In genomic region chr9:136632799-136633106, GRCh38 we compare ENCODE assay signal across 7 cellular contexts. TPM values are rescaled to one million over a fixed set of nuclear protein-coding genes. Genes with fewer than 3 reads are reported as not detected.
A peak's percentile ranks its signal among the peaks of the same experiment; 100 is the strongest.
DNase-seq lines count a peak whose midpoint lies in the region; ATAC-seq, FAIRE-seq and TF ChIP-seq lines count a peak whose summit lies in the region.
"Not testable (repeated sequence)": the region's sequence is repeated elsewhere in the genome, so short reads cannot be mapped to it uniquely, and the experiment has no call there.
"Had no signal": no experiment of that assay in that cellular context is flagged by ENCODE, and none has a peak within 500 bp of the region (broad histone marks: within the 10 kb centered on the region; RNA-seq: fewer than 3 reads in every experiment).

No MANE protein-coding gene starts in this region.

- H3K4me3 Mint-ChIP-seq in natural killer cell treated with Interleukin-12 subunit alpha and Interleukin-12 subunit beta and Interleukin-15 and Interleukin-18, amount 100 ng/mL, for 72 hours: not testable (repeated sequence)

- intact Hi-C loops in K562 (cut with micrococcal nuclease); endothelial cell of umbilical vein (cut with micrococcal nuclease): not testable (repeated sequence)

- CTCF ChIA-PET in K562 (lab: Yijun Ruan, JAX; ENCODE audit: low intra/inter-chr PET ratio) (interaction anchor here (0.6 kb wide), 1 partner anchor 254 kb away, joined by 4 read pairs; no protein-coding TSS in a partner anchor), endothelial cell of umbilical vein (lab: Charles Lee) (interaction anchor here (3.7 kb wide), 1 partner anchor 148 kb away, joined by 27 read pairs; no protein-coding TSS in a partner anchor)

- FAIRE-seq in HTR-8/SVneo (lab: Jason Lieb, UNC): peak; percentile 38
- not testable (repeated sequence) for FAIRE-seq in K562 (lab: Jason Lieb, UNC)
- peak; percentile 59 for FAIRE-seq in endothelial cell of umbilical vein (lab: Jason Lieb, UNC)

- not testable (repeated sequence) for DNase-seq in HTR-8/SVneo (ENCODE audit: insufficient read length, low spot score); K562 (ENCODE audit: extremely low read depth in 1 of 4, low spot score in 3 of 4); endothelial cell of umbilical vein (ENCODE audit: low read depth, low spot score)
- peak; percentile 28 for DNase-seq in activated naive CD4-positive, alpha-beta T cell treated with Interleukin-2 at 50 U/mL for 16 hours
- DNase-seq in natural killer cell treated with Interleukin-12 subunit alpha and Interleukin-12 subunit beta and Interleukin-15 and Interleukin-18, amount 100 ng/mL, for 72 hours (ENCODE audit: low spot score): peak; percentile 32
- DNase-seq in stimulated activated naive CD4-positive, alpha-beta T cell treated with Interleukin-2 at 50 U/mL for 16 hours (lab: John Stamatoyannopoulos, UW): peak; percentile 37

- H3K79me2 ChIP-seq in K562 (ENCODE audit: control insufficient read depth, insufficient read depth, low read length); endothelial cell of umbilical vein (ENCODE audit: control insufficient read depth, insufficient read depth, low read length): not testable (repeated sequence)

- ATAC-seq in K562; natural killer cell treated with Interleukin-12 subunit alpha and Interleukin-12 subunit beta and Interleukin-15 and Interleukin-18, amount 100 ng/mL, for 72 hours: not testable (repeated sequence)

- not testable (repeated sequence) for TF ChIP-seq EP300 in K562 (IDR thresholded peaks at IDR 0.05; ENCODE audit: low read length)

- not testable (repeated sequence) for H2AFZ ChIP-seq in K562 (ENCODE audit: low read depth, low read length); endothelial cell of umbilical vein (ENCODE audit: low read depth, low read length)

- not testable (repeated sequence) for H3K9me3 Mint-ChIP-seq in natural killer cell treated with Interleukin-12 subunit alpha and Interleukin-12 subunit beta and Interleukin-15 and Interleukin-18, amount 100 ng/mL, for 72 hours

- not testable (repeated sequence) for H3K9me3 ChIP-seq in K562 (replicated peaks; ENCODE audit: control insufficient read depth, insufficient read depth, low read depth, low read length); endothelial cell of umbilical vein (replicated peaks; ENCODE audit: control insufficient read depth, insufficient read depth, low read length)

- not testable (repeated sequence) for H3K4me1 Mint-ChIP-seq in natural killer cell treated with Interleukin-12 subunit alpha and Interleukin-12 subunit beta and Interleukin-15 and Interleukin-18, amount 100 ng/mL, for 72 hours (ENCODE audit: low read depth in 2 of 2)

- not testable (repeated sequence) for H4K20me1 ChIP-seq in K562 (replicated peaks; ENCODE audit: control insufficient read depth, insufficient read depth, low read length); endothelial cell of umbilical vein (replicated peaks; ENCODE audit: control insufficient read depth, extremely low read depth, insufficient read depth, low read length)

- not testable (repeated sequence) for H3K27ac ChIP-seq in K562 (ENCODE audit: extremely low read depth, low read depth, low read length); endothelial cell of umbilical vein (ENCODE audit: insufficient read depth, low read depth, low read length)

- not testable (repeated sequence) for H3K9me1 ChIP-seq in K562 (ENCODE audit: control insufficient read depth, insufficient read depth, low read length); endothelial cell of umbilical vein (replicated peaks; ENCODE audit: control insufficient read depth, extremely low read depth, insufficient read depth, low read length)

- H3K9ac ChIP-seq in K562 (ENCODE audit: insufficient read depth in 1 of 2, low read depth in 2 of 2, low read length in 2 of 2); endothelial cell of umbilical vein (replicated peaks; ENCODE audit: extremely low read depth, insufficient read depth, low read length): not testable (repeated sequence)

- H3K36me3 ChIP-seq in K562 (ENCODE audit: control insufficient read depth, insufficient read depth, low read length); endothelial cell of umbilical vein (ENCODE audit: control insufficient read depth in 2 of 2, extremely low read depth in 1 of 2, insufficient read depth in 2 of 2, low read length in 2 of 2): not testable (repeated sequence)

- H3K4me3 ChIP-seq in K562; endothelial cell of umbilical vein (replicated peaks in 1 of 3; ENCODE audit: insufficient read depth in 1 of 3, low read depth in 1 of 3, low read length in 3 of 3): not testable (repeated sequence)

- BruUV-seq in K562 (replicated peaks; lab: Mats Ljungman, UMichigan); endothelial cell of umbilical vein (replicated peaks; lab: Mats Ljungman, UMichigan): not testable (repeated sequence)

- H3K27me3 Mint-ChIP-seq in natural killer cell treated with Interleukin-12 subunit alpha and Interleukin-12 subunit beta and Interleukin-15 and Interleukin-18, amount 100 ng/mL, for 72 hours: not testable (repeated sequence)

- dilution Hi-C loops in endothelial cell of umbilical vein (cut with MboI; ENCODE audit: extremely low pct_ligation_motif_present, low sequenced_read_pairs): not testable (repeated sequence)

- not testable (repeated sequence) for H3K27ac Mint-ChIP-seq in natural killer cell treated with Interleukin-12 subunit alpha and Interleukin-12 subunit beta and Interleukin-15 and Interleukin-18, amount 100 ng/mL, for 72 hours

- POLR2A ChIA-PET in K562 (lab: Yijun Ruan, JAX); endothelial cell of umbilical vein (lab: Charles Lee): not testable (repeated sequence)

- not testable (repeated sequence) for TF ChIP-seq RAD21 in K562 (CRISPR knock-in tag; conservative IDR thresholded peaks at IDR 0.05 in 1 of 2, IDR thresholded peaks at IDR 0.05 in 1 of 2)

- H3K27me3 ChIP-seq in K562 (ENCODE audit: control insufficient read depth in 2 of 2, insufficient read depth in 2 of 2, low read length in 2 of 2); endothelial cell of umbilical vein (ENCODE audit: control insufficient read depth in 2 of 2, insufficient read depth in 2 of 2, low read length in 2 of 2): not testable (repeated sequence)

- TF ChIP-seq CTCF in K562 (IDR thresholded peaks at IDR 0.05 in 2 of 3, conservative IDR thresholded peaks at IDR 0.05 in 1 of 3; ENCODE audit: insufficient read depth in 2 of 3, low read depth in 1 of 3, low read length in 3 of 3); endothelial cell of umbilical vein (IDR thresholded peaks at IDR 0.05; ENCODE audit: extremely low read depth in 1 of 2, insufficient read depth in 1 of 2, low read depth in 1 of 2, low read length in 2 of 2): not testable (repeated sequence)

- H3K4me2 ChIP-seq in K562 (ENCODE audit: insufficient read depth, low read length); endothelial cell of umbilical vein (ENCODE audit: insufficient read depth, low read length): not testable (repeated sequence)

- H3K4me1 ChIP-seq in K562 (replicated peaks in 1 of 2; ENCODE audit: control insufficient read depth in 2 of 2, insufficient read depth in 2 of 2, low read length in 2 of 2): peaks cover 0 to 39% of the 10 kb centered on the region in 2 experiments; a peak in 3 of 5 replicates
- H3K4me1 ChIP-seq in endothelial cell of umbilical vein (ENCODE audit: control insufficient read depth, extremely low read depth, insufficient read depth, low read length): not testable (repeated sequence)

- 45% methylated on average over 17 of the region's 17 CpGs for WGBS in K562 (ENCODE audit: insufficient coverage, low coverage, missing lambda C conversion rate)

- in situ Hi-C loops in K562 (cut with MboI): loop anchor here (25.0 kb wide), 1 partner anchor 295 kb away; the partner anchor contains the start of gene GPSM1

- not testable (repeated sequence) for TF ChIP-seq POLR2A in K562 (conservative IDR thresholded peaks at IDR 0.05); endothelial cell of umbilical vein (IDR thresholded peaks at IDR 0.05; ENCODE audit: low read depth, low read length)

- not testable (repeated sequence) for H3K36me3 Mint-ChIP-seq in natural killer cell treated with Interleukin-12 subunit alpha and Interleukin-12 subunit beta and Interleukin-15 and Interleukin-18, amount 100 ng/mL, for 72 hours

RNA-seq across cellular contexts. Expression of gene EGFL7, which starts 30.0 kb away (rescaled TPM):
- 149 and 838 TPM in 2 replicates for total RNA-seq in K562 (2011; cell fraction: chromatin; rRNA removed; ENCODE audit: low replicate concordance)
- 1,169 and 1,462 TPM in 2 replicates for total RNA-seq in K562 (2011; cell fraction: nucleolus; rRNA removed)
- 493 and 520 TPM in 2 replicates for total RNA-seq in K562 (2011; cell fraction: nucleoplasm; rRNA removed)
- total RNA-seq in K562 (2014; rRNA removed) (217 and 294 TPM in 2 replicates), K562 (2014; rRNA removed; fragmentation: Illumina TruSeq; extraction: Trizol) (6.6 and 10.2 TPM in 2 replicates), K562 (2015; rRNA removed; fragmentation: Illumina TruSeq; extraction: Trizol) (55.3 and 55.5 TPM in 2 replicates), K562 (2021) (213 and 225 TPM in 2 replicates), endothelial cell of umbilical vein (1,042 and 1,043 TPM in 2 replicates)
- polyA plus RNA-seq in K562 (2011; rRNA removed) (220 and 305 TPM in 2 replicates), K562 (2014; fragmentation: Illumina TruSeq; extraction: Trizol) (16.3 and 110 TPM in 2 replicates), K562 (2014; fragmentation: Nextera tagmentation; extraction: Ambion mirVana) (10 to 100 TPM in 1 of 2 experiments, 1 to 10 TPM in 1; 1.5 to 10.9 TPM), K562 (2014; rRNA removed) (286 and 294 TPM in 2 replicates), endothelial cell of umbilical vein (1,377 and 1,605 TPM in 2 replicates)
- 390 and 1,175 TPM in 2 replicates for polyA plus RNA-seq in K562 (2011; cell fraction: cytosol; rRNA removed)
- 1,734 and 4,262 TPM in 2 replicates for polyA plus RNA-seq in K562 (2011; cell fraction: nucleus; rRNA removed)
- polyA plus RNA-seq in K562 (2012): 148 and 194 TPM in 2 replicates
- polyA minus RNA-seq in K562 (2011; rRNA and poly(A)+ RNA removed): 33.5 and 52.0 TPM in 2 replicates
- 222 and 294 TPM in 2 replicates for polyA minus RNA-seq in K562 (2011; cell fraction: cytosol; rRNA and poly(A)+ RNA removed)
- polyA minus RNA-seq in K562 (2011; cell fraction: nucleus; rRNA and poly(A)+ RNA removed): 630 and 998 TPM in 2 replicates
- polyA plus RNA-seq in endothelial cell of umbilical vein (2011; cell fraction: cytosol; rRNA removed): 566 and 776 TPM in 2 replicates
- 1,080 and 1,467 TPM in 2 replicates for polyA plus RNA-seq in endothelial cell of umbilical vein (2011; cell fraction: nucleus; rRNA removed)
- 359 and 413 TPM in 2 replicates for polyA plus RNA-seq in endothelial cell of umbilical vein (2012)
- 208 and 351 TPM in 2 replicates for polyA minus RNA-seq in endothelial cell of umbilical vein
- 15.5 TPM for polyA minus RNA-seq in endothelial cell of umbilical vein (2011; cell fraction: cytosol; rRNA and poly(A)+ RNA removed)
- 236 and 523 TPM in 2 replicates for polyA minus RNA-seq in endothelial cell of umbilical vein (2011; cell fraction: nucleus; rRNA and poly(A)+ RNA removed)
- under 1 TPM; 0.36 to 0.52 TPM for total RNA-seq in natural killer cell treated with Interleukin-12 subunit alpha and Interleukin-12 subunit beta and Interleukin-15 and Interleukin-18, amount 100 ng/mL, for 72 hours
- total RNA-seq: CD4-positive, alpha-beta T cell had no signal

RNA-seq across cellular contexts. Expression of gene AGPAT2, which starts 54.5 kb away (rescaled TPM):
- 18.6 and 52.7 TPM in 2 replicates for total RNA-seq in K562 (2011; cell fraction: chromatin; rRNA removed; ENCODE audit: low replicate concordance)
- total RNA-seq in K562 (2011; cell fraction: nucleolus; rRNA removed): 77.5 and 84.7 TPM in 2 replicates
- total RNA-seq in K562 (2011; cell fraction: nucleoplasm; rRNA removed): 39.6 and 45.3 TPM in 2 replicates
- 45.5 and 56.5 TPM in 2 replicates for total RNA-seq in K562 (2014; rRNA removed)
- total RNA-seq in K562 (2014; rRNA removed; fragmentation: Illumina TruSeq; extraction: Trizol): 7.2 and 8.5 TPM in 2 replicates
- total RNA-seq in K562 (2015; rRNA removed; fragmentation: Illumina TruSeq; extraction: Trizol): 27.7 and 31.8 TPM in 2 replicates
- total RNA-seq in K562 (2021): 52.6 and 54.5 TPM in 2 replicates
- polyA plus RNA-seq in K562 (2011; rRNA removed): 17.3 and 25.4 TPM in 2 replicates
- 37.8 and 64.3 TPM in 2 replicates for polyA plus RNA-seq in K562 (2011; cell fraction: cytosol; rRNA removed)
- 26.1 and 33.3 TPM in 2 replicates for polyA plus RNA-seq in K562 (2011; cell fraction: nucleus; rRNA removed)
- polyA plus RNA-seq in K562 (2012): 34.3 and 52.5 TPM in 2 replicates
- polyA plus RNA-seq in K562 (2014; fragmentation: Illumina TruSeq; extraction: Trizol): 23.9 and 38.6 TPM in 2 replicates
- under 1 TPM; 0.13 to 0.45 TPM for polyA plus RNA-seq in K562 (2014; fragmentation: Nextera tagmentation; extraction: Ambion mirVana)
- 47.1 and 51.9 TPM in 2 replicates for polyA plus RNA-seq in K562 (2014; rRNA removed)
- polyA minus RNA-seq in K562 (2011; rRNA and poly(A)+ RNA removed): 10.0 and 12.2 TPM in 2 replicates
- polyA minus RNA-seq in K562 (2011; cell fraction: cytosol; rRNA and poly(A)+ RNA removed): 19.5 and 23.0 TPM in 2 replicates
- polyA minus RNA-seq in K562 (2011; cell fraction: nucleus; rRNA and poly(A)+ RNA removed): 21.4 and 30.0 TPM in 2 replicates
- 43.0 and 45.5 TPM in 2 replicates for total RNA-seq in endothelial cell of umbilical vein
- polyA plus RNA-seq in endothelial cell of umbilical vein: 55.3 and 72.1 TPM in 2 replicates
- polyA plus RNA-seq in endothelial cell of umbilical vein (2011; cell fraction: cytosol; rRNA removed): 31.4 and 42.0 TPM in 2 replicates
- 33.3 and 33.9 TPM in 2 replicates for polyA plus RNA-seq in endothelial cell of umbilical vein (2011; cell fraction: nucleus; rRNA removed)
- polyA plus RNA-seq in endothelial cell of umbilical vein (2012): 26.9 and 34.8 TPM in 2 replicates
- 25.6 and 28.5 TPM in 2 replicates for polyA minus RNA-seq in endothelial cell of umbilical vein
- polyA minus RNA-seq in endothelial cell of umbilical vein (2011; cell fraction: cytosol; rRNA and poly(A)+ RNA removed): 92.9 TPM
- polyA minus RNA-seq in endothelial cell of umbilical vein (2011; cell fraction: nucleus; rRNA and poly(A)+ RNA removed): 9.0 and 14.7 TPM in 2 replicates
- 1 to 10 TPM; 6.1 to 8.9 TPM for total RNA-seq in natural killer cell treated with Interleukin-12 subunit alpha and Interleukin-12 subunit beta and Interleukin-15 and Interleukin-18, amount 100 ng/mL, for 72 hours

Comparison
In these comparisons a context has a peak if more than half of its experiments do, and no peak if none do; other contexts are left out.
1. RNA of gene EGFL7, which starts 30.0 kb away (total RNA-seq): 1,042 to 1,043 TPM in endothelial cell of umbilical vein and 6.6 to 1,462 TPM in K562; 0.36 to 0.52 TPM in natural killer cell treated with Interleukin-12 subunit alpha and Interleukin-12 subunit beta and Interleukin-15 and Interleukin-18, amount 100 ng/mL, for 72 hours; every median in the first group is over 4 times any median in the second.